In the genomic region with DNA sequence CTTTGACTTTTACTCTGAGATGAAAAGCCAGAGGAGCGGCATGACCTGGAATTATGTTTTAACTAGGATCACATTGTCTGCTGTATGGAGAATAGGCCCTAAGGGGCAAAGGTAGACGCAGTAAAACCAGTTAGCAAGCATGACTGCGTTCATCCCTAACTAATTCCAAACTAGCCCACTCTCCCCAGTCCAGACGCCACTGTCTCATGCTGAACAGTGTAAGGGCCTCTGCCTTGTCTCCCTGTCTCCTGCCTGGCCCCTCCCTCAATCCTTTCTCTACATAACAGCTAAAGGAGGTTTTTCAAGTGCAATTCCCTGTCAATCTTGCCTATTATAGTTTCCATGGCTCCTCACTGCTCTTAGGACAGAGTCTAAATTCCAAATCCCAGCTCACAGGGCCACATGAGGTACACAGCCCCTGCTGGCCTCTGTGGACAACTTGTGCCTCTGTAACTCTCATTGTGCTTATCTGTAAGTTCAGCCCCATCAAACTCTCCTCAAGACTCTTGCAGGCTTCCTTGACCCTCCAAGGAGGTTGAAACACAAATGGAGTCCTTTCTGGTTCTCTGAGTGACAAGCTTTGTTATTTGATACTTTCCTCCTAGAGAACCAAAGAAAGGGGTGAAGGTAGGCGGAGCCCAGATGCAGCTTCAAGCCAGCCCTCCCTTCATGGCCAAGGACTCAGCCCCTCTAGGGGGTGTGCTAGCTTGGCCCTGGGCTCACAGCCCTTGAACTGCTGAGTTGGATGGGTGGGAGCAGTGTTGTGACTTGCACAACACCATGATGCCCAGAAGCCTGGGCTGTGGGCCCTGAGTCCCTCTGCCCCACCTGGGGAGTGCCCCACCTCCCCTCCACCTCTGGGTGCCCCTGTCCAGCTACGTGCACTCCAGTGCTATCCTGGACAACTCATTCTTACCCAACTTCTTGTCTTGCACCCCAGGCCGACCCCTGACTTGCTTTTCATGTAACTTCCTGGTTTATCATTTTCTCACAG, we compare ENCODE assay signal across 1 cellular context.
TF ChIP-seq lines count a peak whose summit lies in the region.

No MANE protein-coding gene starts in this region.

TF ChIP-seq in HepG2, 621 proteins besides CTCF, POLR2A, EP300 and RAD21:
- no peak for TF ChIP-seq CREB1 (IDR thresholded peaks at IDR 0.05)
- TF ChIP-seq CREB1 (CRISPR knock-in tag; IDR thresholded peaks at IDR 0.05) = peak; percentile 16; the same call in 1 of the 2 replicates
- 0 out of 2 replicates have a peak, but pooled peaks have one; percentile 26 for TF ChIP-seq ZNF788 (CRISPR knock-in tag; IDR thresholded peaks at IDR 0.05; ENCODE audit: borderline replicate concordance)
- TF ChIP-seq HNF4A (CRISPR knock-in tag; IDR thresholded peaks at IDR 0.05) = peak; percentile 86
- peak; percentile 91 for TF ChIP-seq ASH2L (IDR thresholded peaks at IDR 0.05; ENCODE audit: insufficient read length, low read depth, low read length)
- TF ChIP-seq ZSCAN25 (CRISPR knock-in tag; IDR thresholded peaks at IDR 0.05) = 0 out of 2 replicates have a peak, but pooled peaks have one; percentile 30
- TF ChIP-seq, protein P1, sequence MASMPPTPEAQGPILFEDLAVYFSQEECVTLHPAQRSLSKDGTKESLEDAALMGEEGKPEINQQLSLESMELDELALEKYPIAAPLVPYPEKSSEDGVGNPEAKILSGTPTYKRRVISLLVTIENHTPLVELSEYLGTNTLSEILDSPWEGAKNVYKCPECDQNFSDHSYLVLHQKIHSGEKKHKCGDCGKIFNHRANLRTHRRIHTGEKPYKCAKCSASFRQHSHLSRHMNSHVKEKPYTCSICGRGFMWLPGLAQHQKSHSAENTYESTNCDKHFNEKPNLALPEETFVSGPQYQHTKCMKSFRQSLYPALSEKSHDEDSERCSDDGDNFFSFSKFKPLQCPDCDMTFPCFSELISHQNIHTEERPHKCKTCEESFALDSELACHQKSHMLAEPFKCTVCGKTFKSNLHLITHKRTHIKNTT (CRISPR knock-in tag; IDR thresholded peaks at IDR 0.05) = no peak
- TF ChIP-seq, protein P2, sequence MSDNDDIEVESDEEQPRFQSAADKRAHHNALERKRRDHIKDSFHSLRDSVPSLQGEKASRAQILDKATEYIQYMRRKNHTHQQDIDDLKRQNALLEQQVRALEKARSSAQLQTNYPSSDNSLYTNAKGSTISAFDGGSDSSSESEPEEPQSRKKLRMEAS (IDR thresholded peaks at IDR 0.05) = peak; percentile 30; the same call in 1 of the 2 replicates
- TF ChIP-seq ZNF547 (CRISPR knock-in tag; IDR thresholded peaks at IDR 0.05) = 0 out of 2 replicates have a peak, but pooled peaks have one; percentile 46
- 0 out of 2 replicates have a peak, but pooled peaks have one; percentile 38 for TF ChIP-seq GFI1 (CRISPR knock-in tag; IDR thresholded peaks at IDR 0.05; ENCODE audit: borderline replicate concordance)
- TF ChIP-seq RFX1 (IDR thresholded peaks at IDR 0.05) = peak; percentile 24; the same call in 1 of the 2 replicates
- TF ChIP-seq, protein P3, sequence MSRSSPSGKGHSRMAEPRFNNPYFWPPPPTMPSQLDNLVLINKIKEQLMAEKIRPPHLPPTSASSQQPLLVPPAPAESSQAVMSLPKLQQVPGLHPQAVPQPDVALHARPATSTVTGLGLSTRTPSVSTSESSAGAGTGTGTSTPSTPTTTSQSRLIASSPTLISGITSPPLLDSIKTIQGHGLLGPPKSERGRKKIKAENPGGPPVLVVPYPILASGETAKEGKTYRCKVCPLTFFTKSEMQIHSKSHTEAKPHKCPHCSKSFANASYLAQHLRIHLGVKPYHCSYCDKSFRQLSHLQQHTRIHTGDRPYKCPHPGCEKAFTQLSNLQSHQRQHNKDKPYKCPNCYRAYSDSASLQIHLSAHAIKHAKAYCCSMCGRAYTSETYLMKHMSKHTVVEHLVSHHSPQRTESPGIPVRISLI (CRISPR knock-in tag; IDR thresholded peaks at IDR 0.05; ENCODE audit: borderline replicate concordance) = peak; percentile 1
- TF ChIP-seq, protein P4, sequence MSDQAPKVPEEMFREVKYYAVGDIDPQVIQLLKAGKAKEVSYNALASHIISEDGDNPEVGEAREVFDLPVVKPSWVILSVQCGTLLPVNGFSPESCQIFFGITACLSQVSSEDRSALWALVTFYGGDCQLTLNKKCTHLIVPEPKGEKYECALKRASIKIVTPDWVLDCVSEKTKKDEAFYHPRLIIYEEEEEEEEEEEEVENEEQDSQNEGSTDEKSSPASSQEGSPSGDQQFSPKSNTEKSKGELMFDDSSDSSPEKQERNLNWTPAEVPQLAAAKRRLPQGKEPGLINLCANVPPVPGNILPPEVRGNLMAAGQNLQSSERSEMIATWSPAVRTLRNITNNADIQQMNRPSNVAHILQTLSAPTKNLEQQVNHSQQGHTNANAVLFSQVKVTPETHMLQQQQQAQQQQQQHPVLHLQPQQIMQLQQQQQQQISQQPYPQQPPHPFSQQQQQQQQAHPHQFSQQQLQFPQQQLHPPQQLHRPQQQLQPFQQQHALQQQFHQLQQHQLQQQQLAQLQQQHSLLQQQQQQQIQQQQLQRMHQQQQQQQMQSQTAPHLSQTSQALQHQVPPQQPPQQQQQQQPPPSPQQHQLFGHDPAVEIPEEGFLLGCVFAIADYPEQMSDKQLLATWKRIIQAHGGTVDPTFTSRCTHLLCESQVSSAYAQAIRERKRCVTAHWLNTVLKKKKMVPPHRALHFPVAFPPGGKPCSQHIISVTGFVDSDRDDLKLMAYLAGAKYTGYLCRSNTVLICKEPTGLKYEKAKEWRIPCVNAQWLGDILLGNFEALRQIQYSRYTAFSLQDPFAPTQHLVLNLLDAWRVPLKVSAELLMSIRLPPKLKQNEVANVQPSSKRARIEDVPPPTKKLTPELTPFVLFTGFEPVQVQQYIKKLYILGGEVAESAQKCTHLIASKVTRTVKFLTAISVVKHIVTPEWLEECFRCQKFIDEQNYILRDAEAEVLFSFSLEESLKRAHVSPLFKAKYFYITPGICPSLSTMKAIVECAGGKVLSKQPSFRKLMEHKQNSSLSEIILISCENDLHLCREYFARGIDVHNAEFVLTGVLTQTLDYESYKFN (CRISPR knock-in tag; conservative IDR thresholded peaks at IDR 0.05) = peak; percentile 70
- TF ChIP-seq, protein P5, sequence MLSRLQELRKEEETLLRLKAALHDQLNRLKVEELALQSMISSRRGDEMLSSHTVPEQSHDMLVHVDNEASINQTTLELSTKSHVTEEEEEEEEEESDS (CRISPR knock-in tag; IDR thresholded peaks at IDR 0.05; ENCODE audit: borderline replicate concordance) = no peak
- TF ChIP-seq, protein P6, sequence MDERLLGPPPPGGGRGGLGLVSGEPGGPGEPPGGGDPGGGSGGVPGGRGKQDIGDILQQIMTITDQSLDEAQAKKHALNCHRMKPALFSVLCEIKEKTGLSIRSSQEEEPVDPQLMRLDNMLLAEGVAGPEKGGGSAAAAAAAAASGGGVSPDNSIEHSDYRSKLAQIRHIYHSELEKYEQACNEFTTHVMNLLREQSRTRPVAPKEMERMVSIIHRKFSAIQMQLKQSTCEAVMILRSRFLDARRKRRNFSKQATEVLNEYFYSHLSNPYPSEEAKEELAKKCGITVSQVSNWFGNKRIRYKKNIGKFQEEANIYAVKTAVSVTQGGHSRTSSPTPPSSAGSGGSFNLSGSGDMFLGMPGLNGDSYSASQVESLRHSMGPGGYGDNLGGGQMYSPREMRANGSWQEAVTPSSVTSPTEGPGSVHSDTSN (CRISPR knock-in tag; IDR thresholded peaks at IDR 0.05) = peak; percentile 52; the same call in 1 of the 2 replicates
- TF ChIP-seq, protein P7, sequence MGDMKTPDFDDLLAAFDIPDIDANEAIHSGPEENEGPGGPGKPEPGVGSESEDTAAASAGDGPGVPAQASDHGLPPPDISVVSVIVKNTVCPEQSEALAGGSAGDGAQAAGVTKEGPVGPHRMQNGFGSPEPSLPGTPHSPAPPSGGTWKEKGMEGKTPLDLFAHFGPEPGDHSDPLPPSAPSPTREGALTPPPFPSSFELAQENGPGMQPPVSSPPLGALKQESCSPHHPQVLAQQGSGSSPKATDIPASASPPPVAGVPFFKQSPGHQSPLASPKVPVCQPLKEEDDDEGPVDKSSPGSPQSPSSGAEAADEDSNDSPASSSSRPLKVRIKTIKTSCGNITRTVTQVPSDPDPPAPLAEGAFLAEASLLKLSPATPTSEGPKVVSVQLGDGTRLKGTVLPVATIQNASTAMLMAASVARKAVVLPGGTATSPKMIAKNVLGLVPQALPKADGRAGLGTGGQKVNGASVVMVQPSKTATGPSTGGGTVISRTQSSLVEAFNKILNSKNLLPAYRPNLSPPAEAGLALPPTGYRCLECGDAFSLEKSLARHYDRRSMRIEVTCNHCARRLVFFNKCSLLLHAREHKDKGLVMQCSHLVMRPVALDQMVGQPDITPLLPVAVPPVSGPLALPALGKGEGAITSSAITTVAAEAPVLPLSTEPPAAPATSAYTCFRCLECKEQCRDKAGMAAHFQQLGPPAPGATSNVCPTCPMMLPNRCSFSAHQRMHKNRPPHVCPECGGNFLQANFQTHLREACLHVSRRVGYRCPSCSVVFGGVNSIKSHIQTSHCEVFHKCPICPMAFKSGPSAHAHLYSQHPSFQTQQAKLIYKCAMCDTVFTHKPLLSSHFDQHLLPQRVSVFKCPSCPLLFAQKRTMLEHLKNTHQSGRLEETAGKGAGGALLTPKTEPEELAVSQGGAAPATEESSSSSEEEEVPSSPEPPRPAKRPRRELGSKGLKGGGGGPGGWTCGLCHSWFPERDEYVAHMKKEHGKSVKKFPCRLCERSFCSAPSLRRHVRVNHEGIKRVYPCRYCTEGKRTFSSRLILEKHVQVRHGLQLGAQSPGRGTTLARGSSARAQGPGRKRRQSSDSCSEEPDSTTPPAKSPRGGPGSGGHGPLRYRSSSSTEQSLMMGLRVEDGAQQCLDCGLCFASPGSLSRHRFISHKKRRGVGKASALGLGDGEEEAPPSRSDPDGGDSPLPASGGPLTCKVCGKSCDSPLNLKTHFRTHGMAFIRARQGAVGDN (CRISPR knock-in tag; IDR thresholded peaks at IDR 0.05) = peak; percentile 16; the same call in 1 of the 2 replicates
- peak; percentile 77; the same call in 1 of the 2 replicates for TF ChIP-seq ZNF292 (CRISPR knock-in tag; IDR thresholded peaks at IDR 0.05; ENCODE audit: borderline replicate concordance, low read depth)
- TF ChIP-seq HNF4G (IDR thresholded peaks at IDR 0.05; ENCODE audit: borderline replicate concordance, low read depth, low read length) = peak; percentile 81
- TF ChIP-seq HNF4G (CRISPR knock-in tag; IDR thresholded peaks at IDR 0.05; ENCODE audit: borderline replicate concordance, low read depth) = no peak
- 0 out of 2 replicates have a peak, but pooled peaks have one; percentile 42 for TF ChIP-seq NAIF1 (CRISPR knock-in tag; IDR thresholded peaks at IDR 0.05; ENCODE audit: borderline replicate concordance)
- TF ChIP-seq NCOR1 (IDR thresholded peaks at IDR 0.05; ENCODE audit: borderline replicate concordance, low read length) = peak; percentile 92
- peak; percentile 35; the same call in 1 of the 2 replicates for TF ChIP-seq PHF21A (CRISPR knock-in tag; IDR thresholded peaks at IDR 0.05)
- TF ChIP-seq, protein P8, sequence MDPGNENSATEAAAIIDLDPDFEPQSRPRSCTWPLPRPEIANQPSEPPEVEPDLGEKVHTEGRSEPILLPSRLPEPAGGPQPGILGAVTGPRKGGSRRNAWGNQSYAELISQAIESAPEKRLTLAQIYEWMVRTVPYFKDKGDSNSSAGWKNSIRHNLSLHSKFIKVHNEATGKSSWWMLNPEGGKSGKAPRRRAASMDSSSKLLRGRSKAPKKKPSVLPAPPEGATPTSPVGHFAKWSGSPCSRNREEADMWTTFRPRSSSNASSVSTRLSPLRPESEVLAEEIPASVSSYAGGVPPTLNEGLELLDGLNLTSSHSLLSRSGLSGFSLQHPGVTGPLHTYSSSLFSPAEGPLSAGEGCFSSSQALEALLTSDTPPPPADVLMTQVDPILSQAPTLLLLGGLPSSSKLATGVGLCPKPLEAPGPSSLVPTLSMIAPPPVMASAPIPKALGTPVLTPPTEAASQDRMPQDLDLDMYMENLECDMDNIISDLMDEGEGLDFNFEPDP (CRISPR knock-in tag; conservative IDR thresholded peaks at IDR 0.05) = 0 out of 2 replicates have a peak, but pooled peaks have one; percentile 20
- TF ChIP-seq, protein P9, sequence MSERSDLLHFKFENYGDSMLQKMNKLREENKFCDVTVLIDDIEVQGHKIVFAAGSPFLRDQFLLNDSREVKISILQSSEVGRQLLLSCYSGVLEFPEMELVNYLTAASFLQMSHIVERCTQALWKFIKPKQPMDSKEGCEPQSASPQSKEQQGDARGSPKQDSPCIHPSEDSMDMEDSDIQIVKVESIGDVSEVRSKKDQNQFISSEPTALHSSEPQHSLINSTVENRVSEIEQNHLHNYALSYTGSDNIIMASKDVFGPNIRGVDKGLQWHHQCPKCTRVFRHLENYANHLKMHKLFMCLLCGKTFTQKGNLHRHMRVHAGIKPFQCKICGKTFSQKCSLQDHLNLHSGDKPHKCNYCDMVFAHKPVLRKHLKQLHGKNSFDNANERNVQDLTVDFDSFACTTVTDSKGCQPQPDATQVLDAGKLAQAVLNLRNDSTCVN (CRISPR knock-in tag; IDR thresholded peaks at IDR 0.05; ENCODE audit: borderline replicate concordance) = no peak
- no peak for TF ChIP-seq ZNF432 (CRISPR knock-in tag; IDR thresholded peaks at IDR 0.05; ENCODE audit: borderline replicate concordance)
- no peak for TF ChIP-seq SOX6 (IDR thresholded peaks at IDR 0.05)
- peak; percentile 40; the same call in 1 of the 2 replicates for TF ChIP-seq SOX6 (CRISPR knock-in tag; IDR thresholded peaks at IDR 0.05)
- TF ChIP-seq BCL6 (CRISPR knock-in tag; IDR thresholded peaks at IDR 0.05) = 0 out of 2 replicates have a peak, but pooled peaks have one; percentile 5
- TF ChIP-seq ZNF430 (CRISPR knock-in tag; IDR thresholded peaks at IDR 0.05) = 0 out of 2 replicates have a peak, but pooled peaks have one; percentile 48
- TF ChIP-seq ZMYM3 (CRISPR knock-in tag; IDR thresholded peaks at IDR 0.05) = no peak
- no peak for TF ChIP-seq ZNF333 (CRISPR knock-in tag; IDR thresholded peaks at IDR 0.05; ENCODE audit: borderline replicate concordance)
- TF ChIP-seq ZNF501 (CRISPR knock-in tag; IDR thresholded peaks at IDR 0.05) = peak; percentile 53; the same call in 1 of the 2 replicates
- no peak for TF ChIP-seq POLR2AphosphoS5 (IDR thresholded peaks at IDR 0.05; ENCODE audit: low read depth, low read length)
- TF ChIP-seq ZNF274 (CRISPR knock-in tag; IDR thresholded peaks at IDR 0.05) = 0 out of 2 replicates have a peak, but pooled peaks have one; percentile 27
TF ChIP-seq in HepG2: peak in this region for 24.
